ENCODE assay signal across 14 cellular contexts in genomic region chr10:79128241-79128922, GRCh38. TPM values are rescaled to one million over a fixed set of nuclear protein-coding genes. Genes with fewer than 3 reads are reported as not detected.
DNase-seq lines count a peak whose midpoint lies in the region; ATAC-seq and TF ChIP-seq lines count a peak whose summit lies in the region.
"Had no signal": no experiment of that assay in that cellular context is flagged by ENCODE, and none has a peak within 500 bp of the region (broad histone marks: within the 10 kb centered on the region; RNA-seq: fewer than 3 reads in every experiment).

No MANE protein-coding gene starts in this region.

- H3K27ac ChIP-seq in KOPT-K1 (ENCODE audit: low read depth, low read length, poor library complexity, severe bottlenecking) (peak overlapping the region; percentile 94), endodermal cell (ENCODE audit: low read depth, low read length) (peak overlapping the region; percentile 78)
- H3K27ac ChIP-seq: dorsolateral prefrontal cortex, neutrophil, SK-N-MC had no signal

- H3K4me3 Mint-ChIP-seq in Calu3 (ENCODE audit: low read depth, unreplicated experiment) (no peak overlapping the region), endodermal cell (no peak overlapping the region), progenitor cell of endocrine pancreas (ENCODE audit: low read depth) (no peak overlapping the region)
- H3K4me3 Mint-ChIP-seq: activated CD4-positive, alpha-beta memory T cell treated with anti-CD3 and anti-CD28 coated beads, Interleukin-2, amount 10 ng/mL, durations not matched to agents 7 days and 5 days had no signal

- H3K27me3 Mint-ChIP-seq in Calu3 (ENCODE audit: unreplicated experiment) (no peaks in the 10 kb centered on the region), endodermal cell (ENCODE audit: insufficient read depth) (no peaks in the 10 kb centered on the region), progenitor cell of endocrine pancreas (no peaks in the 10 kb centered on the region)
- H3K27me3 Mint-ChIP-seq: activated CD4-positive, alpha-beta memory T cell treated with anti-CD3 and anti-CD28 coated beads, Interleukin-2, amount 10 ng/mL, durations not matched to agents 7 days and 5 days had no signal

- peaks cover 42% of the 10 kb centered on the region for H3K4me1 Mint-ChIP-seq in Calu3 (ENCODE audit: low read depth, unreplicated experiment)
- H3K4me1 Mint-ChIP-seq in endodermal cell = peaks cover 67% of the 10 kb centered on the region
- H3K4me1 Mint-ChIP-seq in progenitor cell of endocrine pancreas (ENCODE audit: low read depth) = peaks cover 64% of the 10 kb centered on the region
- H3K4me1 Mint-ChIP-seq: activated CD4-positive, alpha-beta memory T cell treated with anti-CD3 and anti-CD28 coated beads, Interleukin-2, amount 10 ng/mL, durations not matched to agents 7 days and 5 days had no signal

- H3K36me3 Mint-ChIP-seq in Calu3 (ENCODE audit: insufficient read depth, unreplicated experiment) (peaks cover 5% of the 10 kb centered on the region), endodermal cell (ENCODE audit: low read depth) (peaks cover 26% of the 10 kb centered on the region), progenitor cell of endocrine pancreas (ENCODE audit: insufficient read depth) (peaks cover 2% of the 10 kb centered on the region)

- DNase-seq in Calu3 = no peak
- no peak for DNase-seq in endodermal cell
- DNase-seq in progenitor cell of endocrine pancreas (ENCODE audit: low spot score, unreplicated experiment) = no peak
- DNase-seq in putamen (ENCODE audit: low spot score) = no peak
- DNase-seq in effector CD4-positive, alpha-beta T cell = no peak
- DNase-seq: activated CD4-positive, alpha-beta memory T cell treated with anti-CD3 and anti-CD28 coated beads, Interleukin-2, amount 10 ng/mL, durations not matched to agents 7 days and 5 days; dorsolateral prefrontal cortex; NCI-H1436 treated with DMSO at 0.1 percent for 48 hours had no signal

- no peak overlapping the region for H3K4me3 ChIP-seq in endodermal cell (ENCODE audit: low read length)
- H3K4me3 ChIP-seq: dorsolateral prefrontal cortex, SK-N-MC had no signal

- CTCF ChIA-PET in Calu3 (lab: Charles Lee) = interaction anchor here (1.0 to 1.6 kb wide), 6 partner anchors 20 to 1081 kb away, joined by 3 to 4 read pairs (median 3); no protein-coding TSS in a partner anchor

- H3K36me3 ChIP-seq in KOPT-K1 (ENCODE audit: insufficient read depth, low read length) (peaks cover 30% of the 10 kb centered on the region), endodermal cell (ENCODE audit: control insufficient read depth, insufficient read depth, low read length) (peaks cover 46% of the 10 kb centered on the region)

- ATAC-seq in HG03139 (IDR thresholded peaks at IDR 0.05; ENCODE audit: unreplicated experiment) = no peak

- H3K9ac ChIP-seq in endodermal cell (ENCODE audit: extremely low read depth, low read length, poor library complexity, severe bottlenecking) = no peak overlapping the region

- H3K27ac Mint-ChIP-seq in Calu3 (ENCODE audit: unreplicated experiment) (peak overlapping the region; percentile 66), endodermal cell (no peak overlapping the region), progenitor cell of endocrine pancreas (peak overlapping the region; percentile 96)
- H3K27ac Mint-ChIP-seq: activated CD4-positive, alpha-beta memory T cell treated with anti-CD3 and anti-CD28 coated beads, Interleukin-2, amount 10 ng/mL, durations not matched to agents 7 days and 5 days; activated T-helper 2 cell treated with anti-CD3 and anti-CD28 coated beads, Interferon-gamma antibody, Interleukin-2, Interleukin-4, amounts not matched to agents 10 μg/mL and 5 μg/mL and 100 μg/mL, durations not matched to agents 14 hours and 24 hours and 36 hours had no signal

- TF ChIP-seq CTCF in Calu3 (IDR thresholded peaks at IDR 0.05; ENCODE audit: unreplicated experiment) = no peak
- TF ChIP-seq CTCF in endodermal cell (conservative IDR thresholded peaks at IDR 0.05) = no peak
- TF ChIP-seq CTCF in progenitor cell of endocrine pancreas (IDR thresholded peaks at IDR 0.05; ENCODE audit: unreplicated experiment) = no peak

- H3K27me3 ChIP-seq in endodermal cell (ENCODE audit: control insufficient read depth, insufficient read depth, low read length, poor library complexity, severe bottlenecking) = no peaks in the 10 kb centered on the region
- H3K27me3 ChIP-seq: dorsolateral prefrontal cortex, neutrophil had no signal

- WGBS in endodermal cell (ENCODE audit: insufficient coverage in 1 of 2, insufficient read length in 1 of 2), 2 experiments = 95 to 97% methylated on average over 7 to 8 of the region's 8 CpGs

- H3K4me1 ChIP-seq in endodermal cell (ENCODE audit: control insufficient read depth, insufficient read depth, low read length) = peaks cover 30% of the 10 kb centered on the region

- H3K9me3 ChIP-seq in KOPT-K1 (ENCODE audit: insufficient read depth, low read length, poor library complexity, severe bottlenecking) (no peaks in the 10 kb centered on the region), endodermal cell (ENCODE audit: control insufficient read depth, low read length) (no peaks in the 10 kb centered on the region)
- H3K9me3 ChIP-seq: neutrophil had no signal

- H3K9me3 Mint-ChIP-seq in Calu3 (ENCODE audit: low read depth, unreplicated experiment) (no peaks in the 10 kb centered on the region), endodermal cell (no peaks in the 10 kb centered on the region), progenitor cell of endocrine pancreas (ENCODE audit: low read depth) (no peaks in the 10 kb centered on the region)
- H3K9me3 Mint-ChIP-seq: activated CD4-positive, alpha-beta memory T cell treated with anti-CD3 and anti-CD28 coated beads, Interleukin-2, amount 10 ng/mL, durations not matched to agents 7 days and 5 days; activated T-helper 2 cell treated with anti-CD3 and anti-CD28 coated beads, Interferon-gamma antibody, Interleukin-2, Interleukin-4, amounts not matched to agents 10 μg/mL and 5 μg/mL and 100 μg/mL, durations not matched to agents 14 hours and 24 hours and 36 hours; H9 had no signal

- no TSS peak for BruUV-seq in Calu3 (replicated peaks; lab: Mats Ljungman, UMichigan)

- intact Hi-C loops in Calu3 (cut with micrococcal nuclease; ENCODE audit: unreplicated experiment) = loop anchor here (5.0 kb wide), 1 partner anchor 46 kb away; no protein-coding TSS in a partner anchor

RNA-seq across cellular contexts. Expression of gene ZMIZ1, which starts 59.6 kb away (rescaled TPM):
- 20.3 and 23.5 TPM in 2 replicates for total RNA-seq in Calu3 (2022)
- 10 to 100 TPM; 65.3 to 67.5 TPM for total RNA-seq in endodermal cell
- 77.5 TPM for polyA plus RNA-seq in endodermal cell (2013, experiment 1 of 2)
- polyA plus RNA-seq in endodermal cell (2013, experiment 2 of 2) = 68.6 TPM
- 81.6 and 85.2 TPM in 2 replicates for total RNA-seq in progenitor cell of endocrine pancreas
